In the genomic region with DNA sequence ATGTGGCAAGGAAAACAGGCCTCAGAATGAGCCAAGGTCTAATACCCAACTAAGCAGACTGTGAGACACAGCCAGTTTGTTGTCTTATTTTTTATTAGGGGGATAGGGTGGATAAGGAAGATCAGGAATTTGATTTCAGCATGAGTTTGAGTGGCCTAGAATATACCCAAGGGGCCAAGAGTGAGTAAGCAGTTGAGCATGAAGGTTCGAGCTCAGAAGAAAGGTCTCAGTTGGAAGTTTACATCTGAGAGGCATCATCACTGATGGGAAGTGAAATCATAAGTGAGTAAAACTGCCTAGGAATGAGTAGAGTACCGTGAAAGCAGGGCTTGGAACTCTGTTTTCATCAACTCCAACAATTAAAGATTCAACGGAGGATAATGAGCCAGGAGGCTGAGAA, we compare ENCODE assay signal across 1 cellular context.
TF ChIP-seq lines count a peak whose summit lies in the region.

No MANE protein-coding gene starts in this region.

TF ChIP-seq in IMR-90, 13 proteins besides CTCF, POLR2A, EP300 and RAD21:
- TF ChIP-seq CEBPB (IDR thresholded peaks at IDR 0.05; ENCODE audit: low read depth, low read length) (no peak), RFX5 (IDR thresholded peaks at IDR 0.05; ENCODE audit: low read depth, low read length) (no peak), BHLHE40 (IDR thresholded peaks at IDR 0.05; ENCODE audit: low read depth, low read length) (no peak), MXI1 (IDR thresholded peaks at IDR 0.05; ENCODE audit: borderline replicate concordance, low read depth, low read length) (no peak)
- TF ChIP-seq, protein P1, sequence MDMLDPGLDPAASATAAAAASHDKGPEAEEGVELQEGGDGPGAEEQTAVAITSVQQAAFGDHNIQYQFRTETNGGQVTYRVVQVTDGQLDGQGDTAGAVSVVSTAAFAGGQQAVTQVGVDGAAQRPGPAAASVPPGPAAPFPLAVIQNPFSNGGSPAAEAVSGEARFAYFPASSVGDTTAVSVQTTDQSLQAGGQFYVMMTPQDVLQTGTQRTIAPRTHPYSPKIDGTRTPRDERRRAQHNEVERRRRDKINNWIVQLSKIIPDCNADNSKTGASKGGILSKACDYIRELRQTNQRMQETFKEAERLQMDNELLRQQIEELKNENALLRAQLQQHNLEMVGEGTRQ (IDR thresholded peaks at IDR 0.05; ENCODE audit: low read depth, low read length): no peak
